Comparison of ENCODE assay signal across 1 cellular context in the genomic region with DNA sequence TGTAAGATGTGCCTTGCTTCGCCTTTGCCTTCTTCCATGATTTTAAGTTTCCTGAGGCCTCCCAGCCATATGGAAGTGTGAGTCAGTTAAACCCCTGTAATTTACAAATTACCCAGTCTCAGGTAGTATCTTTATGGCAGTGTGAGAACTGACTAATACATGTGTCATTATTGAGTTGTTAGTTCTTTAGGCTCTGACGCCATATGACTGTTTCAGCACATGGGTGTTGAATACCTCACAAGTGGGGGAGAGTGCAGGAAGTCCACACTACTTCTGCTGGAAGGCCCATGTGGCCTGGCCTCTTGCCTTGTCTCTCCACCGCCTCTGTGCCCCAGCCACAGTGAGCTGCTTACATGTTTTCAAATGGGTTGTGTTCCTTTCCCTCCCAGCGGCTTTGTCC.
TF ChIP-seq lines count a peak whose summit lies in the region.

No MANE protein-coding gene starts in this region.

TF ChIP-seq in GM23338, 12 proteins besides CTCF, POLR2A, EP300 and RAD21 (continued from another document):
- TF ChIP-seq, protein P1, sequence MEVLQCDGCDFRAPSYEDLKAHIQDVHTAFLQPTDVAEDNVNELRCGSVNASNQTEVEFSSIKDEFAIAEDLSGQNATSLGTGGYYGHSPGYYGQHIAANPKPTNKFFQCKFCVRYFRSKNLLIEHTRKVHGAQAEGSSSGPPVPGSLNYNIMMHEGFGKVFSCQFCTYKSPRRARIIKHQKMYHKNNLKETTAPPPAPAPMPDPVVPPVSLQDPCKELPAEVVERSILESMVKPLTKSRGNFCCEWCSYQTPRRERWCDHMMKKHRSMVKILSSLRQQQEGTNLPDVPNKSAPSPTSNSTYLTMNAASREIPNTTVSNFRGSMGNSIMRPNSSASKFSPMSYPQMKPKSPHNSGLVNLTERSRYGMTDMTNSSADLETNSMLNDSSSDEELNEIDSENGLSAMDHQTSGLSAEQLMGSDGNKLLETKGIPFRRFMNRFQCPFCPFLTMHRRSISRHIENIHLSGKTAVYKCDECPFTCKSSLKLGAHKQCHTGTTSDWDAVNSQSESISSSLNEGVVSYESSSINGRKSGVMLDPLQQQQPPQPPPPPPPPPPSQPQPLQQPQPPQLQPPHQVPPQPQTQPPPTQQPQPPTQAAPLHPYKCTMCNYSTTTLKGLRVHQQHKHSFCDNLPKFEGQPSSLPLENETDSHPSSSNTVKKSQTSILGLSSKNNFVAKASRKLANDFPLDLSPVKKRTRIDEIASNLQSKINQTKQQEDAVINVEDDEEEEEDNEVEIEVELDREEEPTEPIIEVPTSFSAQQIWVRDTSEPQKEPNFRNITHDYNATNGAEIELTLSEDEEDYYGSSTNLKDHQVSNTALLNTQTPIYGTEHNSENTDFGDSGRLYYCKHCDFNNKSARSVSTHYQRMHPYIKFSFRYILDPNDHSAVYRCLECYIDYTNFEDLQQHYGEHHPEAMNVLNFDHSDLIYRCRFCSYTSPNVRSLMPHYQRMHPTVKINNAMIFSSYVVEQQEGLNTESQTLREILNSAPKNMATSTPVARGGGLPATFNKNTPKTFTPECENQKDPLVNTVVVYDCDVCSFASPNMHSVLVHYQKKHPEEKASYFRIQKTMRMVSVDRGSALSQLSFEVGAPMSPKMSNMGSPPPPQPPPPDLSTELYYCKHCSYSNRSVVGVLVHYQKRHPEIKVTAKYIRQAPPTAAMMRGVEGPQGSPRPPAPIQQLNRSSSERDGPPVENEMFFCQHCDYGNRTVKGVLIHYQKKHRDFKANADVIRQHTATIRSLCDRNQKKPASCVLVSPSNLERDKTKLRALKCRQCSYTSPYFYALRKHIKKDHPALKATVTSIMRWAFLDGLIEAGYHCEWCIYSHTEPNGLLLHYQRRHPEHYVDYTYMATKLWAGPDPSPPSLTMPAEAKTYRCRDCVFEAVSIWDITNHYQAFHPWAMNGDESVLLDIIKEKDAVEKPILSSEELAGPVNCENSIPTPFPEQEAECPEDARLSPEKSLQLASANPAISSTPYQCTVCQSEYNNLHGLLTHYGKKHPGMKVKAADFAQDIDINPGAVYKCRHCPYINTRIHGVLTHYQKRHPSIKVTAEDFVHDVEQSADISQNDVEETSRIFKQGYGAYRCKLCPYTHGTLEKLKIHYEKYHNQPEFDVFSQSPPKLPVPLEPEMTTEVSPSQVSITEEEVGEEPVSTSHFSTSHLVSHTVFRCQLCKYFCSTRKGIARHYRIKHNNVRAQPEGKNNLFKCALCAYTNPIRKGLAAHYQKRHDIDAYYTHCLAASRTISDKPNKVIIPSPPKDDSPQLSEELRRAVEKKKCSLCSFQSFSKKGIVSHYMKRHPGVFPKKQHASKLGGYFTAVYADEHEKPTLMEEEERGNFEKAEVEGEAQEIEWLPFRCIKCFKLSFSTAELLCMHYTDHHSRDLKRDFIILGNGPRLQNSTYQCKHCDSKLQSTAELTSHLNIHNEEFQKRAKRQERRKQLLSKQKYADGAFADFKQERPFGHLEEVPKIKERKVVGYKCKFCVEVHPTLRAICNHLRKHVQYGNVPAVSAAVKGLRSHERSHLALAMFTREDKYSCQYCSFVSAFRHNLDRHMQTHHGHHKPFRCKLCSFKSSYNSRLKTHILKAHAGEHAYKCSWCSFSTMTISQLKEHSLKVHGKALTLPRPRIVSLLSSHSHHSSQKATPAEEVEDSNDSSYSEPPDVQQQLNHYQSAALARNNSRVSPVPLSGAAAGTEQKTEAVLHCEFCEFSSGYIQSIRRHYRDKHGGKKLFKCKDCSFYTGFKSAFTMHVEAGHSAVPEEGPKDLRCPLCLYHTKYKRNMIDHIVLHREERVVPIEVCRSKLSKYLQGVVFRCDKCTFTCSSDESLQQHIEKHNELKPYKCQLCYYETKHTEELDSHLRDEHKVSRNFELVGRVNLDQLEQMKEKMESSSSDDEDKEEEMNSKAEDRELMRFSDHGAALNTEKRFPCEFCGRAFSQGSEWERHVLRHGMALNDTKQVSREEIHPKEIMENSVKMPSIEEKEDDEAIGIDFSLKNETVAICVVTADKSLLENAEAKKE (CRISPR knock-in tag; IDR thresholded peaks at IDR 0.05) = no peak
- TF ChIP-seq STAT1 (IDR thresholded peaks at IDR 0.05; ENCODE audit: unreplicated experiment) (no peak), POLR2AphosphoS5 (IDR thresholded peaks at IDR 0.05; ENCODE audit: low read depth) (no peak)
